ENCODE assay signal across 8 cellular contexts in genomic region chr9:94554439-94555331, GRCh38. TPM values are rescaled to one million over a fixed set of nuclear protein-coding genes. Genes with fewer than 3 reads are reported as not detected.
DNase-seq lines count a peak whose midpoint lies in the region; ATAC-seq and TF ChIP-seq lines count a peak whose summit lies in the region.

Gene PCAT7 (plus strand): TSS chr9:94555083.

- H3K79me2 ChIP-seq in mesendoderm (ENCODE audit: control insufficient read depth, insufficient read depth, low read length) = no peaks in the 10 kb centered on the region

- no peak within 1 kb of the TSS for H2BK15ac ChIP-seq in mesendoderm (replicated peaks; ENCODE audit: low read depth)

- H3K9me3 ChIP-seq in colonic mucosa = no peaks in the 10 kb centered on the region

- H2BK5ac ChIP-seq in mesendoderm (ENCODE audit: low read length) = no peak within 1 kb of the TSS

- H4K5ac ChIP-seq in mesendoderm (ENCODE audit: low read length) = no peak within 1 kb of the TSS

- H3K36me3 ChIP-seq in colonic mucosa = no peaks in the 10 kb centered on the region
- H3K36me3 ChIP-seq in mesendoderm (ENCODE audit: control insufficient read depth, insufficient read depth, low read length) = no peaks in the 10 kb centered on the region

- no peak within 1 kb of the TSS for H2BK120ac ChIP-seq in mesendoderm (ENCODE audit: low read depth, low read length)

- H3K27me3 ChIP-seq in colonic mucosa = no peaks in the 10 kb centered on the region
- H3K27me3 ChIP-seq in mesendoderm (ENCODE audit: insufficient read depth, low read length, poor library complexity) = no peaks in the 10 kb centered on the region

- no CpG with 5 or more reads among the region's 40 CpGs for WGBS in mesendoderm (ENCODE audit: extremely low coverage, insufficient coverage, low lambda C conversion rate)

- POLR2A ChIA-PET in RWPE1 (lab: Yijun Ruan, JAX; ENCODE audit: low non-redundant PET) = interaction anchor here (0.5 to 0.7 kb wide), 2 partner anchors 27 to 1775 kb away, joined by 3 to 4 read pairs; no protein-coding TSS in a partner anchor

- H3K4me3 ChIP-seq in colonic mucosa = peak within 1 kb of the TSS; percentile 44
- H3K4me3 ChIP-seq in mesendoderm (ENCODE audit: low read length) = peak within 1 kb of the TSS; percentile 73

- no peak within 1 kb of the TSS for H3K18ac ChIP-seq in mesendoderm (ENCODE audit: low read length)

- intact Hi-C loops in colonic mucosa (cut with DNase I) = loop anchor here (5.0 kb wide), 2 partner anchors 48 to 68 kb away; no protein-coding TSS in a partner anchor

- H3K56ac ChIP-seq in mesendoderm (ENCODE audit: low read length) = peak within 1 kb of the TSS; percentile 90

- CTCF ChIA-PET in RWPE1 (lab: Yijun Ruan, JAX) = interaction anchor here (0.5 to 1.5 kb wide), 18 partner anchors 43 to 1827 kb away, joined by 3 to 8 read pairs (median 4); no protein-coding TSS in a partner anchor

- H3K9ac ChIP-seq in colonic mucosa (ENCODE audit: low read depth in 2 of 2, low read length in 2 of 2) (peak within 1 kb of the TSS; percentile 32 to 87), mesendoderm (ENCODE audit: low read length) (peak within 1 kb of the TSS; percentile 73)

- no peaks in the 10 kb centered on the region for H3K79me1 ChIP-seq in mesendoderm (ENCODE audit: low read length)

- H3K4ac ChIP-seq in mesendoderm (ENCODE audit: low read depth, low read length) = peak within 1 kb of the TSS; percentile 28

- H4K8ac ChIP-seq in mesendoderm (ENCODE audit: low read depth, low read length) = no peak within 1 kb of the TSS

- no peak within 1 kb of the TSS for H2AK5ac ChIP-seq in mesendoderm (ENCODE audit: low read length)

- DNase-seq in NCI-H1092 (lab: John Stamatoyannopoulos, UW) (peak; percentile 76), RWPE1 (ENCODE audit: low spot score) (peak; percentile 91), colonic mucosa (peak; percentile 85), mesendoderm (peak; percentile 96), ureter (ENCODE audit: low spot score) (peak; percentile 71), occipital lobe (lab: John Stamatoyannopoulos, UW) (no peak)

- no peak for ATAC-seq in HG02884 (IDR thresholded peaks at IDR 0.05; ENCODE audit: unreplicated experiment)

- no peak within 1 kb of the TSS for H3K23ac ChIP-seq in mesendoderm (ENCODE audit: low read length)

- H3K4me1 ChIP-seq in colonic mucosa (no peaks in the 10 kb centered on the region), mesendoderm (ENCODE audit: control insufficient read depth, low read depth, low read length) (no peaks in the 10 kb centered on the region)

- H3K4me2 ChIP-seq in mesendoderm (ENCODE audit: low read length) = peak within 1 kb of the TSS; percentile 49

- TF ChIP-seq CTCF in GM12873 (IDR thresholded peaks at IDR 0.05; ENCODE audit: insufficient read depth, low read depth, low read length, missing control alignments) = peak; percentile 59
- peak; percentile 87 for TF ChIP-seq CTCF in RWPE1 (conservative IDR thresholded peaks at IDR 0.05; ENCODE audit: low read depth)
- peak; percentile 42 for TF ChIP-seq CTCF in colonic mucosa (IDR thresholded peaks at IDR 0.05)

- H3K27ac ChIP-seq in RWPE1 = peak within 1 kb of the TSS; percentile 77
- H3K27ac ChIP-seq in colonic mucosa = peak within 1 kb of the TSS; percentile 85
- peak within 1 kb of the TSS; percentile 14 for H3K27ac ChIP-seq in mesendoderm (ENCODE audit: low read depth, low read length)

RNA-seq across cellular contexts. Expression of gene PCAT7, which starts in this region (rescaled TPM):
- total RNA-seq in colonic mucosa (1 to 10 TPM; 2.1 to 2.5 TPM), ureter (0.94 TPM), occipital lobe (not detected)
- 1.5 TPM for polyA plus RNA-seq in mesendoderm (2013, experiment 1 of 2)
- 2.1 TPM for polyA plus RNA-seq in mesendoderm (2013, experiment 2 of 2)

Comparison
In these comparisons a context has a peak if more than half of its experiments do, and no peak if none do; other contexts are left out.
1. Peak in DNase-seq in ureter; RNA of the gene not detected or under 1 TPM.
2. H3K27ac ChIP-seq: peak in every context shown above with its lines; median percentile 85 in colonic mucosa; 77 in RWPE1; 14 in mesendoderm.